ENCODE assay signal across 27 cellular contexts in the genomic region with DNA sequence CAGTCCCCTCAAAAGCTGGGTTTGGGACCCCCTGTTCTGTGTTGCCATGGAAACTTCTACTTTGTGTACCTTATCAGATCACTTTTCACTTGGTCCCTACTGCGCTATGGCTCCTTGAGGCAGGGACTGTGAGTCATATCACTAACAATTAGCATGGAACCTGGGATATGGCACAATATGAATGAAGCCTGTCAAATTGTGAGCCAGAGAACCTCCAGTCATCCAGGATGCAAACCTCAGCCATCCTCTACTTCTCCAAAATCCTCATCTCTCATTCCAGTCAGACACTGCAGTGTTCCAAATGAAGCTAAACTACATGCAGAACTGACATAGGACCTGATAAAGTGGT. TPM values are rescaled to one million over a fixed set of nuclear protein-coding genes. Genes with fewer than 3 reads are reported as not detected.
A peak's percentile ranks its signal among the peaks of the same experiment; 100 is the strongest.
DNase-seq lines count a peak whose midpoint lies in the region; ATAC-seq and TF ChIP-seq lines count a peak whose summit lies in the region.
"Had no signal": no experiment of that assay in that cellular context is flagged by ENCODE, and none has a peak within 500 bp of the region (broad histone marks: within the 10 kb centered on the region; RNA-seq: fewer than 3 reads in every experiment).

No MANE protein-coding gene starts in this region.

- peak overlapping the region; percentile 22; the same call in 1 of the 2 replicates for H3K4ac ChIP-seq in IMR-90 (ENCODE audit: low read depth, low read length)

- no peak for TF ChIP-seq POLR2A in IMR-90 (IDR thresholded peaks at IDR 0.05; ENCODE audit: low read depth, low read length)

- TF ChIP-seq RAD21 in IMR-90 (IDR thresholded peaks at IDR 0.05; ENCODE audit: low read length), result no peak

- H3K27me3 ChIP-seq in IMR-90 (ENCODE audit: control insufficient read depth, insufficient read depth, low read length) (no peaks in the 10 kb centered on the region; the same call in 1 of the 2 replicates), lower lobe of right lung (ENCODE audit: low read depth) (no peaks in the 10 kb centered on the region), H7 (ENCODE audit: control insufficient read depth, insufficient read depth, low read length) (no peaks in the 10 kb centered on the region)
- H3K27me3 ChIP-seq: BLaER1, SJSA1 had no signal

- BruUV-seq in IMR-90 (replicated peaks; lab: Mats Ljungman, UMichigan), result no TSS peak

- H3K56ac ChIP-seq in IMR-90 (ENCODE audit: extremely low read depth, insufficient read depth, low read length), result no peak overlapping the region

- H3K9me1 ChIP-seq in IMR-90 (ENCODE audit: insufficient read depth, low read length), result peaks cover 7% of the 10 kb centered on the region; the same call in 1 of the 2 replicates

- no peaks in the 10 kb centered on the region for H3K9me3 Mint-ChIP-seq in activated T-helper 2 cell treated with anti-CD3 and anti-CD28 coated beads, Interferon-gamma antibody, Interleukin-2, Interleukin-4, amounts not matched to agents 10 μg/mL and 5 μg/mL and 100 μg/mL, durations not matched to agents 14 hours and 24 hours and 36 hours
- H3K9me3 Mint-ChIP-seq: activated naive CD8-positive, alpha-beta T cell treated with anti-CD3 and anti-CD28 coated beads, Interleukin-2, amount 10 ng/mL, durations not matched to agents 7 days and 5 days; stimulated activated naive CD8-positive, alpha-beta T cell treated with anti-CD3 and anti-CD28 coated beads, Interleukin-15, Interleukin-2, amounts not matched to agents 100 ng/mL and 50 ng/mL, for 24 hours had no signal

- H4K8ac ChIP-seq in IMR-90 (ENCODE audit: low read depth in 2 of 2, low read length in 2 of 2), result no peak overlapping the region; a peak in 1 of 4 replicates

- peaks cover 17% of the 10 kb centered on the region for H3K4me1 Mint-ChIP-seq in activated T-helper 2 cell treated with anti-CD3 and anti-CD28 coated beads, Interferon-gamma antibody, Interleukin-2, Interleukin-4, amounts not matched to agents 10 μg/mL and 5 μg/mL and 100 μg/mL, durations not matched to agents 14 hours and 24 hours and 36 hours (ENCODE audit: low read depth)
- H3K4me1 Mint-ChIP-seq: neural crest cell had no signal

- CTCF ChIA-PET in IMR-90 (lab: Yijun Ruan, JAX), result no interaction called here

- H3K4me2 ChIP-seq in IMR-90 (ENCODE audit: low read depth, low read length), result peak overlapping the region; percentile 3; the same call in 1 of the 2 replicates
- H3K4me2 ChIP-seq: BLaER1 had no signal

- H3K9me3 ChIP-seq in IMR-90 (ENCODE audit: control insufficient read depth, insufficient read depth, low read length) (no peaks in the 10 kb centered on the region), lower lobe of right lung (no peaks in the 10 kb centered on the region)
- H3K9me3 ChIP-seq: Caco-2, HAP-1, SJSA1 had no signal

- no peak overlapping the region; the same call in 1 of the 2 replicates for H2BK120ac ChIP-seq in IMR-90 (ENCODE audit: low read depth, low read length)

- H3K23ac ChIP-seq in IMR-90 (ENCODE audit: low read depth, low read length), result no peak overlapping the region

- in situ Hi-C loops in IMR-90 (cut with MboI; ENCODE audit: low sequenced_read_pairs), result no loop called here

- peak overlapping the region; percentile 42; the same call in 1 of the 2 replicates for H3K18ac ChIP-seq in IMR-90 (ENCODE audit: low read depth, low read length)

- no peak overlapping the region for H2AK9ac ChIP-seq in IMR-90 (replicated peaks; ENCODE audit: low read depth, low read length, poor library complexity)

- H3K27ac ChIP-seq in IMR-90 (ENCODE audit: insufficient read depth, low read length) (peak overlapping the region; percentile 77; the same call in 1 of the 2 replicates), lower lobe of right lung (peak overlapping the region; percentile 8), skin epidermis (peak overlapping the region in 12 of 21 experiments; percentile 1 to 80 (median 60))
- H3K27ac ChIP-seq: BLaER1, SJSA1 had no signal

- H3K4me1 ChIP-seq in IMR-90 (ENCODE audit: control insufficient read depth, insufficient read depth, low read length) (peaks cover 7% of the 10 kb centered on the region), lower lobe of right lung (peaks cover 11% of the 10 kb centered on the region)
- H3K4me1 ChIP-seq: BLaER1, Caco-2, HAP-1, SJSA1 had no signal

- ATAC-seq in IMR-90 (ENCODE audit: low read depth), result peak; percentile 28; the same call in 1 of the 2 replicates
- ATAC-seq in lower lobe of right lung, result no peak
- ATAC-seq: T-helper 17 cell had no signal

- H3K36me3 Mint-ChIP-seq in activated T-helper 2 cell treated with anti-CD3 and anti-CD28 coated beads, Interferon-gamma antibody, Interleukin-2, Interleukin-4, amounts not matched to agents 10 μg/mL and 5 μg/mL and 100 μg/mL, durations not matched to agents 14 hours and 24 hours and 36 hours (ENCODE audit: low read depth), result no peaks in the 10 kb centered on the region
- H3K36me3 Mint-ChIP-seq: activated naive CD8-positive, alpha-beta T cell treated with anti-CD3 and anti-CD28 coated beads, Interleukin-2, amount 10 ng/mL, durations not matched to agents 7 days and 5 days had no signal

- WGBS in IMR-90 (ENCODE audit: extremely low coverage in 2 of 2, insufficient read length in 1 of 2), 2 experiments, result no CpG with 5 or more reads among the region's 1 CpG

- H3K36me3 ChIP-seq in IMR-90 (ENCODE audit: control insufficient read depth, insufficient read depth, low read length) (no peaks in the 10 kb centered on the region), lower lobe of right lung (no peaks in the 10 kb centered on the region), H7 (replicated peaks; ENCODE audit: control insufficient read depth, insufficient read depth, low read length) (no peaks in the 10 kb centered on the region)
- H3K36me3 ChIP-seq: BLaER1, HAP-1, SJSA1 had no signal

- intact Hi-C loops in IMR-90 (cut with micrococcal nuclease) (no loop called here), lower lobe of right lung (cut with DNase I) (no loop called here)
- intact Hi-C loops in activated T-helper 2 cell treated with anti-CD3 and anti-CD28 coated beads, Interferon-gamma antibody, Interleukin-2, Interleukin-4, amounts not matched to agents 10 μg/mL and 5 μg/mL and 100 μg/mL, durations not matched to agents 14 hours and 24 hours and 36 hours (cut with micrococcal nuclease), result no loop called here

- TF ChIP-seq CTCF in IMR-90 (conservative IDR thresholded peaks at IDR 0.05; ENCODE audit: low read depth, low read length), result no peak
- no peak for TF ChIP-seq CTCF in lower lobe of right lung (IDR thresholded peaks at IDR 0.05)

- H3K9ac ChIP-seq in IMR-90 (ENCODE audit: low read depth, low read length), result no peak overlapping the region
- H3K9ac ChIP-seq: BLaER1 had no signal

- H2BK20ac ChIP-seq in IMR-90 (ENCODE audit: low read depth, low read length), result peak overlapping the region; percentile 76; the same call in 1 of the 2 replicates

- H4K20me1 ChIP-seq in IMR-90 (ENCODE audit: insufficient read depth, low read length), result no peaks in the 10 kb centered on the region
- H4K20me1 ChIP-seq: BLaER1 had no signal

- POLR2A ChIA-PET in IMR-90 (lab: Charles Lee; ENCODE audit: unreplicated experiment), result interaction anchor here (0.8 to 1.0 kb wide), 2 partner anchors 10 to 11 kb away, joined by 3 to 4 read pairs; a partner anchor contains a TSS

- peak overlapping the region; percentile 75 for H3K27ac Mint-ChIP-seq in activated T-helper 2 cell treated with anti-CD3 and anti-CD28 coated beads, Interferon-gamma antibody, Interleukin-2, Interleukin-4, amounts not matched to agents 10 μg/mL and 5 μg/mL and 100 μg/mL, durations not matched to agents 14 hours and 24 hours and 36 hours
- H3K27ac Mint-ChIP-seq: activated naive CD8-positive, alpha-beta T cell treated with anti-CD3 and anti-CD28 coated beads, Interleukin-2, amount 10 ng/mL, durations not matched to agents 7 days and 5 days; T-helper 17 cell had no signal

- H3K14ac ChIP-seq in IMR-90 (replicated peaks; ENCODE audit: low read depth, low read length), result 0 out of 2 replicates have a peak overlapping the region, but pooled peaks have one; percentile 45

- no peak overlapping the region for H3K4me3 ChIP-seq in IMR-90 (ENCODE audit: insufficient read depth, low read depth, low read length)
- no peak overlapping the region for H3K4me3 ChIP-seq in lower lobe of right lung
- H3K4me3 ChIP-seq in skin epidermis, result no peak overlapping the region
- no peak overlapping the region for H3K4me3 ChIP-seq in H7 (ENCODE audit: insufficient read depth, low read depth, low read length)
- H3K4me3 ChIP-seq: BLaER1, HAP-1, lung, SJSA1 had no signal

- dilution Hi-C loops in IMR-90 (cut with HindIII; ENCODE audit: low sequenced_read_pairs, unreplicated experiment), result no loop called here

- peak overlapping the region; percentile 37 for H4K5ac ChIP-seq in IMR-90 (ENCODE audit: low read depth, low read length)

- no peaks in the 10 kb centered on the region for H3K79me1 ChIP-seq in IMR-90 (ENCODE audit: low read depth in 1 of 2, low read length in 2 of 2)

- H2BK15ac ChIP-seq in IMR-90 (ENCODE audit: low read depth, low read length), result 0 out of 3 replicates have a peak overlapping the region, but pooled peaks have one; percentile 10

- no peak overlapping the region for H2BK5ac ChIP-seq in IMR-90 (ENCODE audit: low read depth, low read length, poor library complexity, severe bottlenecking)

- no peak overlapping the region for H2AK5ac ChIP-seq in IMR-90 (ENCODE audit: low read depth, low read length)

- DNase-seq in IMR-90 (no peak), lower lobe of right lung (no peak), SKM-1 (lab: John Stamatoyannopoulos, UW; ENCODE audit: unreplicated experiment) (no peak), H7 (no peak), SW480 (ENCODE audit: low spot score) (no peak)
- DNase-seq in activated T-helper 2 cell treated with anti-CD3 and anti-CD28 coated beads, Interferon-gamma antibody, Interleukin-2, Interleukin-4, amounts not matched to agents 10 μg/mL and 5 μg/mL and 100 μg/mL, durations not matched to agents 14 hours and 24 hours and 36 hours (ENCODE audit: low spot score), result no peak
- DNase-seq in central memory CD4-positive, alpha-beta T cell, result no peak
- DNase-seq: activated effector memory CD4-positive, alpha-beta T cell treated with anti-CD3 and anti-CD28 coated beads, Interleukin-2, amount 50 U/mL, for 16 hours; activated naive CD8-positive, alpha-beta T cell treated with anti-CD3 and anti-CD28 coated beads, Interleukin-2, amount 10 ng/mL, durations not matched to agents 7 days and 5 days; activated T-cell treated with anti-CD3 and anti-CD28 coated beads for 4 hours; Caco-2; dermis blood vessel endothelial cell; DMS79; GDM1; KG1; NCI-H1436; NCI-H2081 treated with DMSO at 0.1 percent for 48 hours; NCI-H345; posterior cingulate gyrus; T-helper 17 cell had no signal

- no peaks in the 10 kb centered on the region for H3K27me3 Mint-ChIP-seq in activated T-helper 2 cell treated with anti-CD3 and anti-CD28 coated beads, Interferon-gamma antibody, Interleukin-2, Interleukin-4, amounts not matched to agents 10 μg/mL and 5 μg/mL and 100 μg/mL, durations not matched to agents 14 hours and 24 hours and 36 hours (ENCODE audit: low read depth)
- H3K27me3 Mint-ChIP-seq: activated naive CD8-positive, alpha-beta T cell treated with anti-CD3 and anti-CD28 coated beads, Interleukin-2, amount 10 ng/mL, durations not matched to agents 7 days and 5 days; stimulated activated naive CD8-positive, alpha-beta T cell treated with anti-CD3 and anti-CD28 coated beads, Interleukin-15, Interleukin-2, amounts not matched to agents 100 ng/mL and 50 ng/mL, for 24 hours; T-helper 17 cell had no signal

- no peak overlapping the region for H2AFZ ChIP-seq in IMR-90 (replicated peaks; ENCODE audit: low read length, poor library complexity)

- H4K91ac ChIP-seq in IMR-90 (ENCODE audit: insufficient read depth, low read depth, low read length), result no peak overlapping the region

- H3K4me3 Mint-ChIP-seq in activated T-helper 2 cell treated with anti-CD3 and anti-CD28 coated beads, Interferon-gamma antibody, Interleukin-2, Interleukin-4, amounts not matched to agents 10 μg/mL and 5 μg/mL and 100 μg/mL, durations not matched to agents 14 hours and 24 hours and 36 hours (ENCODE audit: low read depth), result no peak overlapping the region
- H3K4me3 Mint-ChIP-seq: activated naive CD8-positive, alpha-beta T cell treated with anti-CD3 and anti-CD28 coated beads, Interleukin-2, amount 10 ng/mL, durations not matched to agents 7 days and 5 days; neural crest cell; T-helper 17 cell had no signal

RNA-seq across cellular contexts. Expression of a gene that starts 11.2 kb away (rescaled TPM):
- total RNA-seq in IMR-90 (2012; rRNA removed), result 180 and 216 TPM in 2 replicates
- 271 and 304 TPM in 2 replicates for polyA plus RNA-seq in IMR-90 (2012; rRNA removed)
- polyA plus RNA-seq in IMR-90 (2012; cell fraction: cytosol; rRNA removed), result 189 and 234 TPM in 2 replicates
- 74.4 and 139 TPM in 2 replicates for polyA plus RNA-seq in IMR-90 (2012; cell fraction: nucleus; rRNA removed; ENCODE audit: low replicate concordance)
- 329 and 336 TPM in 2 replicates for total RNA-seq in activated T-helper 2 cell treated with anti-CD3 and anti-CD28 coated beads, Interferon-gamma antibody, Interleukin-2, Interleukin-4, amounts not matched to agents 10 μg/mL and 5 μg/mL and 100 μg/mL, durations not matched to agents 14 hours and 24 hours and 36 hours
- 236 TPM for total RNA-seq in lower lobe of right lung
- total RNA-seq in H7 (2014; rRNA removed; shearing (Covaris generic)), result 201 and 214 TPM in 2 replicates

Comparison
In these comparisons a context has a peak if more than half of its experiments do, and no peak if none do; other contexts are left out.
1. H3K27ac ChIP-seq: peak in every context shown above with its lines; median percentile 77 in IMR-90; 60 in skin epidermis; 8 in lower lobe of right lung.